Comparison of ENCODE assay signal across 30 cellular contexts in the genomic region with DNA sequence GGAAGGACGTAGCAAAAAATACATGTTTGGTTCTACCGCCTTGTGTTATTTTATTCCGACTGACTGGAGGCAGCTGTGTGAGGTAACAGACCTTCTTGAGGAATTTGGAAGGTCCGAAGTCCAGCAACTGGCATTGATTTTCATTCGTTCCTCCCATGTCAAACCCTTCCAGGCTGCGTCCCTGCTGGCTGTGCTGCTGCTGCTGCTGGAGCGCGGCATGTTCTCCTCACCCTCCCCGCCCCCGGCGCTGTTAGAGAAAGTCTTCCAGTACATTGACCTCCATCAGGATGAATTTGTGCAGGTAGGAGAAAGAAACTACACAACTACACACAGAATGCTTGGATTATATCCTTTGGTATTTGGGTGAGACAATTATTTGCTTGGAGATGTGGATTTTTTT. TPM values are rescaled to one million over a fixed set of nuclear protein-coding genes. Genes with fewer than 3 reads are reported as not detected.
"Had no signal": no experiment of that assay in that cellular context is flagged by ENCODE, and none has a peak within 500 bp of the region (broad histone marks: within the 10 kb centered on the region; RNA-seq: fewer than 3 reads in every experiment).

No MANE protein-coding gene starts in this region.

- DNase-seq: activated B cell treated with CpG ODN at 0.5 μM for 24 hours; activated CD4-positive, alpha-beta T cell treated with anti-CD3 and anti-CD28 coated beads for 48 hours; activated CD4-positive, alpha-beta T cell treated with anti-CD3 and anti-CD28 coated beads, Interleukin-2, amount 50 U/mL, for 1 hour; activated CD4-positive, alpha-beta T cell treated with anti-CD3 and anti-CD28 coated beads, Interleukin-2, amount 50 U/mL, for 48 hours; activated CD8-positive, alpha-beta memory T cell treated with anti-CD3 and anti-CD28 coated beads for 24 hours; activated CD8-positive, alpha-beta T cell treated with anti-CD3 and anti-CD28 coated beads for 36 hours; activated effector memory CD4-positive, alpha-beta T cell treated with Interleukin-2 at 50 U/mL for 16 hours; activated gamma-delta T cell treated with Interleukin-2 at 50 U/mL for 16 hours; activated naive CD4-positive, alpha-beta T cell treated with anti-CD3 and anti-CD28 coated beads, Interleukin-2, amount 50 U/mL, for 16 hours; activated naive CD4-positive, alpha-beta T cell treated with Interleukin-2 at 50 U/mL for 16 hours; activated T-cell treated with anti-CD3 and anti-CD28 coated beads, Interleukin-2, amount 50 U/mL, for 4 hours; amniotic stem cell; anterior cingulate cortex; brain microvascular endothelial cell; dorsolateral prefrontal cortex; effector memory CD4-positive, alpha-beta T cell; erythroblast; foreskin keratinocyte; gastrocnemius medialis; glutamatergic neuron; T-cell; T1000; WERI-Rb-1 had no signal

- H3K36me3 ChIP-seq: brain microvascular endothelial cell, esophagus muscularis mucosa, gastrocnemius medialis, WERI-Rb-1 had no signal

- FAIRE-seq: astrocyte, bronchial epithelial cell had no signal

- H3K4me1 ChIP-seq: foreskin keratinocyte, gastrocnemius medialis had no signal

- H3K4me3 ChIP-seq: coronary artery, dorsolateral prefrontal cortex, esophagus muscularis mucosa, gastrocnemius medialis had no signal

- H3K9me3 ChIP-seq: esophagus muscularis mucosa, gastrocnemius medialis had no signal

- H3K27ac ChIP-seq: brain microvascular endothelial cell, coronary artery, esophagus muscularis mucosa, foreskin keratinocyte, gastrocnemius medialis, WERI-Rb-1 had no signal

- ATAC-seq: activated CD4-positive, CD25-positive, alpha-beta regulatory T cell treated with anti-CD3 and anti-CD28 coated beads, Interleukin-2, amount 50 U/mL, for 24 hours; activated CD8-positive, alpha-beta T cell treated with anti-CD3 and anti-CD28 coated beads for 36 hours; activated T-cell treated with anti-CD3 and anti-CD28 coated beads, Interleukin-2, amount 50 U/mL, for 4 hours; activated T-helper 17 cell treated with anti-CD3 and anti-CD28 coated beads, Interleukin-2, amount 50 U/mL, for 72 hours; foreskin keratinocyte; gastrocnemius medialis; T-cell had no signal

- H3K27me3 ChIP-seq: brain microvascular endothelial cell, foreskin keratinocyte, gastrocnemius medialis had no signal

RNA-seq across cellular contexts. Expression of gene CNDP1, which starts 21.9 kb away (rescaled TPM):
- total RNA-seq: activated CD8-positive, alpha-beta T cell treated with anti-CD3 and anti-CD28 coated beads for 36 hours; astrocyte; bronchial epithelial cell; cardiac septum; esophagus muscularis mucosa; foreskin keratinocyte; gastrocnemius medialis had no signal
- polyA plus RNA-seq: foreskin keratinocyte had no signal
